ENCODE assay signal across 8 cellular contexts in the genomic region with DNA sequence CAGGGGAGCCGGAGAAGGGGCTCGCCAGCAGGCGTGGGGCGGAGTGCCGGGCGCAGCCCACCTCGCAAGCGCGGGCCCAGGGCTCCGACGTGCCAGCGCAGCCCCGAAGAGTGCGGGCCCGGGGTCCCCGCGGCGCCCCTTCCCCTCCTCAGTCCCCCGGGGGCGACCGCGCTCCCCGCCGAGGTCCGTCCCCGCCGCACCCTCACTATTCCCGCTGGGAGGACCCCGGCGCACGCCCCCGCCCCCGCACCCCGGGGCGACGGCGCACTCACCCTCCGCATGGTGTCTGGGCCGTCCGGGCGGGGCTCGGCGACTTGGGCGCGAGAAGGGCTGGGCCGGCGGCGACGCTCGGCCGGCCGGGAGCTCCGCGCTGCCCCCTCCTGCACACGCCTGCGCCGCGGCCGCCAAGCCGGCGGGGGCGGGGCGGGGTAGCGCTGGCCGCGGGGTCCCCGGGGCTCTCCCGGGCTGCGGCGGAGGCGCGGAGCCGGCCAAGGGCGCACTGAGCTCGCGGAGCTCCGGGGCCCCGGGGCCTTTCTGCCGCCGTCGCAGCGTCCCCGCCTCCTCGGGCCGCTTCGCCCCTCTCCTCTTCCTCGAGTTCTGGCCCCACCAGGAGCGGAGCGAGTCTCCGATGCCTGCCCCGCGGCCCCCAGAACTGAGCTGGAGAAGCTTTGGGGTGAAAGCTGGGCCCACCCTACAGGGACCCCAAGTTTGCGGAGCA.
DNase-seq lines count a peak whose midpoint lies in the region; ATAC-seq and TF ChIP-seq lines count a peak whose summit lies in the region.

No MANE protein-coding gene starts in this region.

- no peak for TF ChIP-seq CTCF in chondrocyte (IDR thresholded peaks at IDR 0.05)

- ATAC-seq in GM21515 (IDR thresholded peaks at IDR 0.05; ENCODE audit: unreplicated experiment) (peak; percentile 78), aorta (ENCODE audit: low FRiP score) (peak; percentile 68)

- peak; percentile 13 for DNase-seq in NCI-H1092 treated with DMSO at 0.1 percent for 48 hours (lab: John Stamatoyannopoulos, UW)
- no peak for DNase-seq in NCI-H1092 (lab: John Stamatoyannopoulos, UW)
- DNase-seq in chondrocyte (ENCODE audit: low spot score): peak; percentile 86
- DNase-seq in medulla oblongata (ENCODE audit: extremely low spot score): peak; percentile 16
- DNase-seq in aorta: peak in 1 of 2 donors; percentile 77
- no peak for DNase-seq in putamen (ENCODE audit: low spot score)

- peak overlapping the region; percentile 64 for H3K4me3 Mint-ChIP-seq in chondrocyte (ENCODE audit: unreplicated experiment)

- no peaks in the 10 kb centered on the region for H3K36me3 Mint-ChIP-seq in chondrocyte (ENCODE audit: low read depth)

- H3K4me1 ChIP-seq in HUES6 (ENCODE audit: control insufficient read depth, insufficient read depth, low read length) (peaks cover 12% of the 10 kb centered on the region), aorta (ENCODE audit: control insufficient read depth in 1 of 2, insufficient read depth in 2 of 2, low read length in 2 of 2) (no peaks in the 10 kb centered on the region)

- H3K4me3 ChIP-seq in HUES6 (ENCODE audit: low read depth, low read length) (peak overlapping the region; percentile 59), aorta (ENCODE audit: low read length in 2 of 2) (peak overlapping the region; percentile 2 to 88)

- no peak overlapping the region for H3K27ac Mint-ChIP-seq in chondrocyte (ENCODE audit: unreplicated experiment)

- H3K27me3 ChIP-seq in HUES6 (ENCODE audit: control insufficient read depth, insufficient read depth, low read length) (peaks cover 61% of the 10 kb centered on the region), aorta (ENCODE audit: control insufficient read depth in 1 of 2, insufficient read depth in 2 of 2, low read length in 1 of 2) (no peaks in the 10 kb centered on the region)

- no peaks in the 10 kb centered on the region for H3K9me3 ChIP-seq in HUES6 (ENCODE audit: control insufficient read depth, insufficient read depth, low read depth, low read length)
- H3K9me3 ChIP-seq in aorta (ENCODE audit: control insufficient read depth, low read length): no peaks in the 10 kb centered on the region

- H3K27me3 Mint-ChIP-seq in chondrocyte (ENCODE audit: low read depth): peaks cover 55% of the 10 kb centered on the region

- no peaks in the 10 kb centered on the region for H3K36me3 ChIP-seq in HUES6 (ENCODE audit: control insufficient read depth, insufficient read depth, low read length)
- H3K36me3 ChIP-seq in aorta (ENCODE audit: control insufficient read depth in 1 of 2, insufficient read depth in 2 of 2, low read length in 1 of 2): no peaks in the 10 kb centered on the region

- 0 to 1% methylated on average over 21 to 93 of the region's 93 CpGs for WGBS in aorta, 2 donors

- peak overlapping the region; percentile 20 for H3K9ac ChIP-seq in HUES6 (ENCODE audit: low read length)

- H3K27ac ChIP-seq in HUES6 (ENCODE audit: low read depth, low read length): no peak overlapping the region
- no peak overlapping the region for H3K27ac ChIP-seq in aorta (ENCODE audit: low read depth in 1 of 2, low read length in 2 of 2)

- peaks cover 10% of the 10 kb centered on the region for H3K4me1 Mint-ChIP-seq in chondrocyte (ENCODE audit: low read depth)

- intact Hi-C loops in aorta (cut with DNase I): no loop called here

- no peaks in the 10 kb centered on the region for H3K9me3 Mint-ChIP-seq in chondrocyte (ENCODE audit: low read depth)

Comparison
In these comparisons a context has a peak if more than half of its experiments do, and no peak if none do; other contexts are left out.
1. DNase-seq: peak in NCI-H1092 treated with DMSO at 0.1 percent for 48 hours (single experiment), chondrocyte (single experiment) and medulla oblongata (single experiment); none in NCI-H1092 (single experiment) and putamen (single experiment).